16 cellular contexts compared by ENCODE assay signal in the genomic region with DNA sequence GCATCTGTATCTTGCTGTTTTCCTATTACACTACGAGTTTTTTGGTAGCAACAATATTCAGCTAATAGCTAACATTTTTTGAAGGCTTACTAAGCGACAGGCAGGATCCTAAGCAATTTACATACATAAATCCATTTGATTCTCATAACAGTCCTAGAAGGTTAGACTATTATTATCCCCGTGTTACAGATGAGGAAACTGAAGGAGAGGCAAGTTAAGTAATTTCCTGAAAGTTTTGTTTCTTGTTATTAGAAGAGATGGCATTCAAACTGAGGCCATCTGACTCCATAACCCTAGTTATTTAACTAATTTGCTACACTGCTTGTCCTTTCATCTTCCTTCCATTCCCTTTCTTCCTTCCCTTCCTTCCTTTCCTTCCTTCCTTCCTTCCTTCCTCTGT.
A peak's percentile ranks its signal among the peaks of the same experiment; 100 is the strongest.
DNase-seq lines count a peak whose midpoint lies in the region; ATAC-seq and TF ChIP-seq lines count a peak whose summit lies in the region.
"Had no signal": no experiment of that assay in that cellular context is flagged by ENCODE, and none has a peak within 500 bp of the region (broad histone marks: within the 10 kb centered on the region; RNA-seq: fewer than 3 reads in every experiment).

No MANE protein-coding gene starts in this region.

- no peak for TF ChIP-seq EP300 in transverse colon (IDR thresholded peaks at IDR 0.05; ENCODE audit: low read depth)

- no peak for TF ChIP-seq POLR2A in transverse colon (IDR thresholded peaks at IDR 0.05)

- no peak overlapping the region for H3K4me3 ChIP-seq in muscle layer of colon (ENCODE audit: low read depth in 1 of 2, low read length in 2 of 2)
- H3K4me3 ChIP-seq in transverse colon, result no peak overlapping the region
- H3K4me3 ChIP-seq: BLaER1 treated with 17β-estradiol and CSF1 and Interleukin-3, amounts not matched to agents 10 nM and 100 nM; PC-9; SJCRH30 had no signal

- H3K9me3 ChIP-seq in muscle layer of colon (ENCODE audit: low read length) (no peaks in the 10 kb centered on the region), transverse colon (no peaks in the 10 kb centered on the region)
- H3K9me3 ChIP-seq: BLaER1 treated with 17β-estradiol and CSF1 and Interleukin-3, amounts not matched to agents 10 nM and 100 nM; SJCRH30 had no signal

- H3K27ac ChIP-seq in muscle layer of colon (ENCODE audit: low read depth, low read length) (peak overlapping the region; percentile 20), transverse colon (peak overlapping the region; percentile 53 to 69 (median 62))
- H3K27ac ChIP-seq: BLaER1 treated with 17β-estradiol and CSF1 and Interleukin-3, amounts not matched to agents 10 nM and 100 nM; KMS-11; PC-9; SJCRH30 had no signal

- H3K27me3 ChIP-seq in muscle layer of colon (ENCODE audit: control insufficient read depth in 1 of 2, insufficient read depth in 2 of 2, low read length in 2 of 2) (no peaks in the 10 kb centered on the region), transverse colon (no peaks in the 10 kb centered on the region)
- H3K27me3 ChIP-seq: BLaER1 treated with 17β-estradiol and CSF1 and Interleukin-3, amounts not matched to agents 10 nM and 100 nM; SJCRH30 had no signal

- ATAC-seq in GM21447 (IDR thresholded peaks at IDR 0.05; ENCODE audit: unreplicated experiment), result no peak

- TF ChIP-seq CTCF in transverse colon (IDR thresholded peaks at IDR 0.05), result no peak

- H3K36me3 ChIP-seq in muscle layer of colon (ENCODE audit: insufficient read depth, low read length), result no peaks in the 10 kb centered on the region
- no peaks in the 10 kb centered on the region for H3K36me3 ChIP-seq in transverse colon
- H3K36me3 ChIP-seq: BLaER1 treated with 17β-estradiol and CSF1 and Interleukin-3, amounts not matched to agents 10 nM and 100 nM; SJCRH30 had no signal

- no peaks in the 10 kb centered on the region for H3K4me1 Mint-ChIP-seq in activated naive CD8-positive, alpha-beta T cell treated with anti-CD3 and anti-CD28 coated beads for 36 hours
- H3K4me1 Mint-ChIP-seq: CD8-positive, alpha-beta memory T cell had no signal

- no peak overlapping the region for H3K4me3 Mint-ChIP-seq in activated naive CD8-positive, alpha-beta T cell treated with anti-CD3 and anti-CD28 coated beads for 36 hours
- H3K4me3 Mint-ChIP-seq: CD8-positive, alpha-beta memory T cell had no signal

- intact Hi-C loops in transverse colon (cut with DNase I; ENCODE audit: low total_unique reads), result no loop called here

- H3K4me1 ChIP-seq in muscle layer of colon (ENCODE audit: insufficient read depth, low read length) (peaks cover 20% of the 10 kb centered on the region), transverse colon (peaks cover 8 to 18% (median 15%) of the 10 kb centered on the region in 4 donors)
- H3K4me1 ChIP-seq: BLaER1 treated with 17β-estradiol and CSF1 and Interleukin-3, amounts not matched to agents 10 nM and 100 nM; SJCRH30 had no signal

- no peak overlapping the region for H3K27ac Mint-ChIP-seq in activated naive CD8-positive, alpha-beta T cell treated with anti-CD3 and anti-CD28 coated beads for 36 hours
- H3K27ac Mint-ChIP-seq: CD8-positive, alpha-beta memory T cell had no signal

- no peaks in the 10 kb centered on the region for H3K36me3 Mint-ChIP-seq in activated naive CD8-positive, alpha-beta T cell treated with anti-CD3 and anti-CD28 coated beads for 36 hours
- H3K36me3 Mint-ChIP-seq: CD8-positive, alpha-beta memory T cell had no signal

- H3K9ac ChIP-seq in muscle layer of colon (ENCODE audit: low read length), result no peak overlapping the region
- H3K9ac ChIP-seq: BLaER1 treated with 17β-estradiol and CSF1 and Interleukin-3, amounts not matched to agents 10 nM and 100 nM; KMS-11 had no signal

- WGBS in transverse colon (ENCODE audit: low coverage in 1 of 2), 2 donors, result 39 to 72% methylated on average over 3 of the region's 3 CpGs

- H3K9me3 Mint-ChIP-seq in activated naive CD8-positive, alpha-beta T cell treated with anti-CD3 and anti-CD28 coated beads for 36 hours, result peaks cover 3% of the 10 kb centered on the region

- no peaks in the 10 kb centered on the region for H3K27me3 Mint-ChIP-seq in activated naive CD8-positive, alpha-beta T cell treated with anti-CD3 and anti-CD28 coated beads for 36 hours
- H3K27me3 Mint-ChIP-seq: CD8-positive, alpha-beta memory T cell had no signal

- DNase-seq in HCEC 1CT (peak; percentile 31), amniotic epithelial cell (ENCODE audit: low read depth) (peak; percentile 35), transverse colon (no peak)
- no peak for DNase-seq in activated CD4-positive, alpha-beta T cell treated with anti-CD3 and anti-CD28 coated beads for 4 hours
- DNase-seq in activated naive CD8-positive, alpha-beta T cell treated with anti-CD3 and anti-CD28 coated beads for 36 hours, result no peak
- DNase-seq: CD8-positive, alpha-beta memory T cell; NCI-H1417 treated with DMSO at 0.1 percent for 48 hours; NCI-H1930; NCI-H226; NCI-H524 treated with DMSO at 0.1 percent for 48 hours; PC-9; SJCRH30 had no signal

- in situ Hi-C loops in transverse colon (cut with MboI; ENCODE audit: low pct_ligation_motif_present in 1 of 4, low pct_unique_long_range_greater_than_20kb in 1 of 4, low sequenced_read_pairs in 3 of 4), result no loop called here

Comparison
In these comparisons a context has a peak if more than half of its experiments do, and no peak if none do; other contexts are left out.
1. DNase-seq: peak in HCEC 1CT (single experiment) and amniotic epithelial cell (single experiment); none in transverse colon (single experiment), activated CD4-positive, alpha-beta T cell treated with anti-CD3 and anti-CD28 coated beads for 4 hours (0 of 2) and activated naive CD8-positive, alpha-beta T cell treated with anti-CD3 and anti-CD28 coated beads for 36 hours (single experiment).